ENCODE assay signal across 39 cellular contexts in genomic region chr2:65589667-65590066, GRCh38.
"Had no signal": no experiment of that assay in that cellular context is flagged by ENCODE, and none has a peak within 500 bp of the region (broad histone marks: within the 10 kb centered on the region; RNA-seq: fewer than 3 reads in every experiment).

No MANE protein-coding gene starts in this region.

- H3K4me1 Mint-ChIP-seq: activated CD4-positive, alpha-beta memory T cell treated with anti-CD3 and anti-CD28 coated beads, Interleukin-2, amount 10 ng/mL, durations not matched to agents 7 days and 5 days; activated CD4-positive, alpha-beta T cell treated with anti-CD3 and anti-CD28 coated beads for 36 hours; activated CD4-positive, alpha-beta T cell treated with anti-CD3 and anti-CD28 coated beads, Interleukin-2, amount 10 ng/mL, durations not matched to agents 7 days and 5 days; activated naive CD8-positive, alpha-beta T cell treated with anti-CD3 and anti-CD28 coated beads for 36 hours; activated T-helper 17 cell treated with anti-CD3 and anti-CD28 coated beads, Interleukin-2, amount 50 U/mL, for 72 hours had no signal

- DNase-seq: activated CD4-positive, alpha-beta memory T cell treated with anti-CD3 and anti-CD28 coated beads, Interleukin-2, amount 10 ng/mL, durations not matched to agents 7 days and 5 days; activated CD4-positive, alpha-beta T cell treated with anti-CD3 and anti-CD28 coated beads for 1 hour; activated CD4-positive, alpha-beta T cell treated with anti-CD3 and anti-CD28 coated beads for 36 hours; activated CD4-positive, alpha-beta T cell treated with anti-CD3 and anti-CD28 coated beads for 48 hours; activated CD4-positive, alpha-beta T cell treated with anti-CD3 and anti-CD28 coated beads, Interleukin-2, amount 10 ng/mL, durations not matched to agents 7 days and 5 days; activated CD4-positive, alpha-beta T cell treated with anti-CD3 and anti-CD28 coated beads, Interleukin-2, amount 50 U/mL, for 48 hours; activated CD4-positive, CD25-positive, alpha-beta regulatory T cell; activated CD8-positive, alpha-beta memory T cell treated with anti-CD3 and anti-CD28 coated beads for 24 hours; activated CD8-positive, alpha-beta memory T cell treated with anti-CD3 and anti-CD28 coated beads, Interleukin-2, amount 50 U/mL, for 4 hours; activated CD8-positive, alpha-beta T cell treated with anti-CD3 and anti-CD28 coated beads, Interleukin-2, amount 10 ng/mL, durations not matched to agents 7 days and 5 days; activated effector memory CD4-positive, alpha-beta T cell treated with anti-CD3 and anti-CD28 coated beads, Interleukin-2, amount 50 U/mL, for 16 hours; activated gamma-delta T cell treated with Interleukin-2 at 50 U/mL for 16 hours; activated naive CD4-positive, alpha-beta T cell; activated naive CD4-positive, alpha-beta T cell treated with anti-CD3 and anti-CD28 coated beads for 36 hours; activated naive CD4-positive, alpha-beta T cell treated with anti-CD3 and anti-CD28 coated beads, Interleukin-2, amount 50 U/mL, for 16 hours; activated naive CD8-positive, alpha-beta T cell treated with anti-CD3 and anti-CD28 coated beads for 36 hours; activated T-cell treated with anti-CD3 and anti-CD28 coated beads for 4 hours; activated T-cell treated with anti-CD3 and anti-CD28 coated beads, Interleukin-2, amount 50 U/mL, for 1 hour; activated T-cell treated with anti-CD3 and anti-CD28 coated beads, Interleukin-2, amount 50 U/mL, for 4 hours; activated T-cell treated with anti-CD3 and anti-CD28 coated beads, Interleukin-2, amount 50 U/mL, for 72 hours; adrenal gland; amniotic stem cell; aorta; body of pancreas; brain microvascular endothelial cell; central memory CD4-positive, alpha-beta T cell; T-helper 1 cell; T-helper 2 cell; T-helper 9 cell had no signal

- H3K9me3 Mint-ChIP-seq: activated CD4-positive, alpha-beta memory T cell treated with anti-CD3 and anti-CD28 coated beads, Interleukin-2, amount 10 ng/mL, durations not matched to agents 7 days and 5 days; activated CD4-positive, alpha-beta T cell treated with anti-CD3 and anti-CD28 coated beads, Interleukin-2, amount 10 ng/mL, durations not matched to agents 7 days and 5 days; activated naive CD4-positive, alpha-beta T cell treated with anti-CD3 and anti-CD28 coated beads, Interleukin-2, amount 50 U/mL, for 72 hours; activated naive CD8-positive, alpha-beta T cell treated with anti-CD3 and anti-CD28 coated beads for 36 hours; activated T-cell treated with anti-CD3 and anti-CD28 coated beads, Interleukin-2, amount 50 U/mL, for 4 hours; activated T-cell treated with anti-CD3 and anti-CD28 coated beads, Interleukin-2, amount 50 U/mL, for 72 hours; activated T-helper 1 cell treated with anti-CD3 and anti-CD28 coated beads, Interleukin-12 subunit alpha, Interleukin-12 subunit beta, Interleukin-2, Interleukin-4 antibody, amounts not matched to agents 30 ng/mL and 10 ng/mL and 1 ng/mL, durations not matched to agents 14 hours and 24 hours and 36 hours; activated T-helper 17 cell treated with anti-CD3 and anti-CD28 coated beads, Interleukin-2, amount 50 U/mL, for 72 hours; T-helper 1 cell treated with Interleukin-12 subunit alpha and Interleukin-12 subunit beta and Interleukin-4 antibody, amounts not matched to agents 30 μg/mL and 1 μg/mL, for 36 hours; T-helper 2 cell treated with Interferon-gamma antibody and Interleukin-4, amounts not matched to agents 5 μg/mL and 100 μg/mL, for 36 hours had no signal

- H3K4me1 ChIP-seq: adrenal gland, body of pancreas, breast epithelium had no signal

- H3K36me3 ChIP-seq: adrenal gland, brain microvascular endothelial cell, breast epithelium had no signal

- ATAC-seq: activated CD4-positive, alpha-beta T cell treated with anti-CD3 and anti-CD28 coated beads for 36 hours; activated CD4-positive, CD25-positive, alpha-beta regulatory T cell treated with anti-CD3 and anti-CD28 coated beads, Interleukin-2, amount 50 U/mL, for 24 hours; activated CD8-positive, alpha-beta T cell treated with anti-CD3 and anti-CD28 coated beads, Interleukin-2, amount 10 ng/mL, durations not matched to agents 7 days and 5 days; activated naive CD4-positive, alpha-beta T cell treated with anti-CD3 and anti-CD28 coated beads, Interleukin-2, amount 50 U/mL, for 72 hours; activated T-cell treated with anti-CD3 and anti-CD28 coated beads, Interleukin-2, amount 50 U/mL, for 4 hours; activated T-cell treated with anti-CD3 and anti-CD28 coated beads, Interleukin-2, amount 50 U/mL, for 72 hours; activated T-helper 17 cell treated with anti-CD3 and anti-CD28 coated beads, Interleukin-2, amount 50 U/mL, for 72 hours; body of pancreas had no signal

- FAIRE-seq: astrocyte, TTC549 had no signal

- H3K27ac Mint-ChIP-seq: activated CD4-positive, alpha-beta memory T cell treated with anti-CD3 and anti-CD28 coated beads, Interleukin-2, amount 10 ng/mL, durations not matched to agents 7 days and 5 days; activated CD4-positive, alpha-beta T cell treated with anti-CD3 and anti-CD28 coated beads for 36 hours; activated CD4-positive, alpha-beta T cell treated with anti-CD3 and anti-CD28 coated beads, Interleukin-2, amount 10 ng/mL, durations not matched to agents 7 days and 5 days; activated CD8-positive, alpha-beta T cell treated with anti-CD3 and anti-CD28 coated beads, Interleukin-2, amount 10 ng/mL, durations not matched to agents 7 days and 5 days; activated naive CD4-positive, alpha-beta T cell treated with anti-CD3 and anti-CD28 coated beads for 36 hours; activated naive CD4-positive, alpha-beta T cell treated with anti-CD3 and anti-CD28 coated beads, Interleukin-2, amount 50 U/mL, for 72 hours; activated naive CD8-positive, alpha-beta T cell treated with anti-CD3 and anti-CD28 coated beads for 36 hours; activated T-cell treated with anti-CD3 and anti-CD28 coated beads, Interleukin-2, amount 50 U/mL, for 72 hours; activated T-helper 1 cell treated with anti-CD3 and anti-CD28 coated beads, Interleukin-12 subunit alpha, Interleukin-12 subunit beta, Interleukin-2, Interleukin-4 antibody, amounts not matched to agents 30 ng/mL and 10 ng/mL and 1 ng/mL, durations not matched to agents 14 hours and 24 hours and 36 hours; activated T-helper 17 cell treated with anti-CD3 and anti-CD28 coated beads, Interleukin-2, amount 50 U/mL, for 72 hours; T-helper 1 cell treated with Interleukin-12 subunit alpha and Interleukin-12 subunit beta and Interleukin-4 antibody, amounts not matched to agents 30 μg/mL and 1 μg/mL, for 36 hours; T-helper 2 cell treated with Interferon-gamma antibody and Interleukin-4, amounts not matched to agents 5 μg/mL and 100 μg/mL, for 36 hours had no signal

- H3K36me3 Mint-ChIP-seq: activated naive CD4-positive, alpha-beta T cell treated with anti-CD3 and anti-CD28 coated beads, Interleukin-2, amount 50 U/mL, for 72 hours; activated naive CD8-positive, alpha-beta T cell treated with anti-CD3 and anti-CD28 coated beads for 36 hours had no signal

- H3K27me3 ChIP-seq: adrenal gland, body of pancreas, brain microvascular endothelial cell, breast epithelium had no signal

- H3K27ac ChIP-seq: adrenal gland, body of pancreas, brain microvascular endothelial cell, breast epithelium, VCaP had no signal

- H3K4me3 Mint-ChIP-seq: activated CD4-positive, alpha-beta memory T cell treated with anti-CD3 and anti-CD28 coated beads, Interleukin-2, amount 10 ng/mL, durations not matched to agents 7 days and 5 days; activated CD4-positive, alpha-beta T cell treated with anti-CD3 and anti-CD28 coated beads for 36 hours; activated CD4-positive, alpha-beta T cell treated with anti-CD3 and anti-CD28 coated beads, Interleukin-2, amount 10 ng/mL, durations not matched to agents 7 days and 5 days; activated CD8-positive, alpha-beta T cell treated with anti-CD3 and anti-CD28 coated beads, Interleukin-2, amount 10 ng/mL, durations not matched to agents 7 days and 5 days; activated naive CD4-positive, alpha-beta T cell treated with anti-CD3 and anti-CD28 coated beads for 36 hours; activated naive CD8-positive, alpha-beta T cell treated with anti-CD3 and anti-CD28 coated beads for 36 hours; activated T-cell treated with anti-CD3 and anti-CD28 coated beads, Interleukin-2, amount 50 U/mL, for 4 hours; activated T-cell treated with anti-CD3 and anti-CD28 coated beads, Interleukin-2, amount 50 U/mL, for 72 hours; activated T-helper 1 cell treated with anti-CD3 and anti-CD28 coated beads, Interleukin-12 subunit alpha, Interleukin-12 subunit beta, Interleukin-2, Interleukin-4 antibody, amounts not matched to agents 30 ng/mL and 10 ng/mL and 1 ng/mL, durations not matched to agents 14 hours and 24 hours and 36 hours; activated T-helper 17 cell treated with anti-CD3 and anti-CD28 coated beads, Interleukin-2, amount 50 U/mL, for 72 hours; T-helper 1 cell treated with Interleukin-12 subunit alpha and Interleukin-12 subunit beta and Interleukin-4 antibody, amounts not matched to agents 30 μg/mL and 1 μg/mL, for 36 hours; T-helper 2 cell treated with Interferon-gamma antibody and Interleukin-4, amounts not matched to agents 5 μg/mL and 100 μg/mL, for 36 hours had no signal

- H3K4me3 ChIP-seq: adrenal gland, body of pancreas, breast epithelium had no signal

- H3K9me3 ChIP-seq: body of pancreas, breast epithelium had no signal
